1 cellular context compared by ENCODE assay signal in genomic region chr13:50226515-50227147, GRCh38.
TF ChIP-seq lines count a peak whose summit lies in the region.

No MANE protein-coding gene starts in this region.

TF ChIP-seq in GM12878, 131 proteins besides CTCF, POLR2A, EP300 and RAD21 (continued from another document):
- TF ChIP-seq ZNF217 (IDR thresholded peaks at IDR 0.05) (0 out of 2 replicates have a peak, but pooled peaks have one; percentile 22), SPI1 (IDR thresholded peaks at IDR 0.05; ENCODE audit: borderline replicate concordance, insufficient read depth, low read depth, low read length) (no peak), JUNB (IDR thresholded peaks at IDR 0.05) (peak; percentile 96), CEBPB (IDR thresholded peaks at IDR 0.05; ENCODE audit: borderline replicate concordance in 1 of 2, low read depth in 2 of 2, low read length in 2 of 2) (0 out of 4 replicates have a peak, but pooled peaks of 1 of the 2 experiments have one; percentile 41), SUZ12 (IDR thresholded peaks at IDR 0.05; ENCODE audit: unreplicated experiment) (no peak), SP1 (IDR thresholded peaks at IDR 0.05; ENCODE audit: low read depth, low read length) (no peak), CBX3 (IDR thresholded peaks at IDR 0.05; ENCODE audit: borderline replicate concordance, low read depth) (no peak), ASH2L (IDR thresholded peaks at IDR 0.05; ENCODE audit: borderline replicate concordance, low read depth) (no peak), BCL3 (IDR thresholded peaks at IDR 0.05; ENCODE audit: borderline replicate concordance, insufficient read depth, low read depth, low read length, poor library complexity, severe bottlenecking) (no peak), RBBP5 (conservative IDR thresholded peaks at IDR 0.05) (no peak), MYC (IDR thresholded peaks at IDR 0.05; ENCODE audit: insufficient read depth, insufficient read length, insufficient replicate concordance, low read length, severe bottlenecking) (no peak), BACH1 (IDR thresholded peaks at IDR 0.05; ENCODE audit: borderline replicate concordance) (no peak), MXI1 (IDR thresholded peaks at IDR 0.05; ENCODE audit: low read depth, low read length) (no peak), KDM1A (IDR thresholded peaks at IDR 0.05; ENCODE audit: borderline replicate concordance) (no peak), SMC3 (IDR thresholded peaks at IDR 0.05; ENCODE audit: borderline replicate concordance, low read length) (no peak), STAT3 (IDR thresholded peaks at IDR 0.05; ENCODE audit: low read depth, low read length) (no peak), RCOR1 (conservative IDR thresholded peaks at IDR 0.05; ENCODE audit: low read depth, low read length) (no peak), BCLAF1 (IDR thresholded peaks at IDR 0.05) (no peak), NR2F1 (conservative IDR thresholded peaks at IDR 0.05) (0 out of 2 replicates have a peak, but pooled peaks have one; percentile 19), CREM (IDR thresholded peaks at IDR 0.05; ENCODE audit: low read depth) (peak; percentile 67; the same call in 1 of the 2 replicates), CHD4 (IDR thresholded peaks at IDR 0.05) (no peak), TBL1XR1 (IDR thresholded peaks at IDR 0.05; ENCODE audit: low read depth, low read length) (no peak), E4F1 (IDR thresholded peaks at IDR 0.05; ENCODE audit: borderline replicate concordance, partially characterized antibody) (no peak), BHLHE40 (IDR thresholded peaks at IDR 0.05; ENCODE audit: borderline replicate concordance in 1 of 2, low read depth in 2 of 2, low read length in 1 of 2) (no peak), YBX1 (IDR thresholded peaks at IDR 0.05) (no peak), ZNF24 (IDR thresholded peaks at IDR 0.05) (no peak), FOS (IDR thresholded peaks at IDR 0.05; ENCODE audit: borderline replicate concordance, extremely low read depth, insufficient read length) (no peak), STAT1 (conservative IDR thresholded peaks at IDR 0.05) (no peak), ZNF384 (IDR thresholded peaks at IDR 0.05; ENCODE audit: borderline replicate concordance, low read depth, low read length) (no peak), GATAD2B (conservative IDR thresholded peaks at IDR 0.05; ENCODE audit: low read depth) (no peak), ZZZ3 (IDR thresholded peaks at IDR 0.05; ENCODE audit: control insufficient read depth, insufficient read length, low read depth) (no peak), TCF7 (IDR thresholded peaks at IDR 0.05; ENCODE audit: borderline replicate concordance) (no peak), RELA (IDR thresholded peaks at IDR 0.05; ENCODE audit: borderline replicate concordance, partially characterized antibody) (no peak), MYB (IDR thresholded peaks at IDR 0.05; ENCODE audit: borderline replicate concordance, low read depth, low read length) (no peak), CUX1 (IDR thresholded peaks at IDR 0.05; ENCODE audit: insufficient replicate concordance, low read depth, low read length) (no peak)
